Comparison of ENCODE assay signal across 8 cellular contexts in the genomic region with DNA sequence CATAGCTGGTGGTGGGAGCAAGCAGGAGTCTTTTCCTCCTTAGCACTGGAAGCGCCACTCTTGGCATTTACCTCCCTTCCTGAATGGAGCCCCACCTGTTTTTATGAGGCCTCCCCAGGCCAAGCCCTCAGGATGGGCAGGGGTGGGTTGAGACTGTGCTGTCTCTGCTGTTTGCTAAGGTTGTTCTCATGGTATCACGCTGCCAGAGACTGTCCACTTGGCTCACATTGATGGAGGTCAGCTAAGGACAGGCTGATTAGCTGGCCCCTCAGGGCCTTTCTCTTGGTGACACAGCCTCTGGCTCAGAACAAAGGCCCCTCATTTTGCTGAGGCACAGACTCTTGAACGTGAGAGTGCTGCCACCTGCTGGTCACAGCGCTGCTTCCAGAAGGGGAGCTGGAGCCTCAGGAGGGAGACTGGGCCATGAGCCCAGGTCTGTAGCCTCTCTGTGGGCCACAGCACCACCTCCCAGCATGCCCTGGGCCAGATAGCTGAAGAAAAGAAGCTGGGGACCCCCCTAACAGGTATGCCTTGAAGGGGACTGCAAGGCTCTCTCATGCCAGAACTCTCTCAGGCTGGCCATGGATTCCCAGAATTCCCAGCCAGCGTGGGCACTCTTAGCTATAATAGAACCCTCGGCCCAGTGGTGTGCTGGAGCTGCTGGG.
A peak's percentile ranks its signal among the peaks of the same experiment; 100 is the strongest.
DNase-seq lines count a peak whose midpoint lies in the region; ATAC-seq lines count a peak whose summit lies in the region.

No MANE protein-coding gene starts in this region.

- H3K27me3 ChIP-seq in effector memory CD4-positive, alpha-beta T cell (replicated peaks; ENCODE audit: control insufficient read depth, insufficient read depth, low read length, poor library complexity, severe bottlenecking): no peaks in the 10 kb centered on the region

- no peaks in the 10 kb centered on the region for H3K9me3 Mint-ChIP-seq in activated CD4-positive, alpha-beta memory T cell treated with anti-CD3 and anti-CD28 coated beads, Interleukin-2, amount 10 ng/mL, durations not matched to agents 7 days and 5 days

- no peaks in the 10 kb centered on the region for H3K9me3 ChIP-seq in effector memory CD4-positive, alpha-beta T cell (ENCODE audit: control insufficient read depth, low read length)

- CTCF ChIA-PET in activated CD4-positive, alpha-beta memory T cell treated with anti-CD3 and anti-CD28 coated beads, Interleukin-2, amount 10 ng/mL, durations not matched to agents 7 days and 5 days (lab: Charles Lee): interaction anchor here (0.7 to 8.1 kb wide), 76 partner anchors 8 to 575 kb away, joined by 3 to 213 read pairs (median 4); a partner anchor contains a TSS

- H3K4me1 ChIP-seq in effector memory CD4-positive, alpha-beta T cell (ENCODE audit: control insufficient read depth, insufficient read depth, low read length, poor library complexity, severe bottlenecking): no peaks in the 10 kb centered on the region

- DNase-seq in CD1c-positive myeloid dendritic cell (ENCODE audit: extremely low spot score) (peak; percentile 83), NCI-H748 treated with DMSO at 0.1 percent for 48 hours (lab: John Stamatoyannopoulos, UW) (peak; percentile 70), mesenteric fat pad (ENCODE audit: low spot score) (peak; percentile 94)
- DNase-seq in activated CD4-positive, alpha-beta memory T cell treated with anti-CD3 and anti-CD28 coated beads, Interleukin-2, amount 10 ng/mL, durations not matched to agents 7 days and 5 days: peak; percentile 87
- DNase-seq in effector memory CD4-positive, alpha-beta T cell: peak; percentile 61 to 73 (median 67)
- peak; percentile 73 to 74 for DNase-seq in stimulated activated CD8-positive, alpha-beta memory T cell treated with anti-CD3 and anti-CD28 coated beads, Interleukin-15, amount 100 ng/mL, for 48 hours (ENCODE audit: low read depth in 2 of 2)

- H3K4me3 Mint-ChIP-seq in activated CD4-positive, alpha-beta memory T cell treated with anti-CD3 and anti-CD28 coated beads, Interleukin-2, amount 10 ng/mL, durations not matched to agents 7 days and 5 days: no peak overlapping the region

- H3K36me3 Mint-ChIP-seq in activated CD4-positive, alpha-beta memory T cell treated with anti-CD3 and anti-CD28 coated beads, Interleukin-2, amount 10 ng/mL, durations not matched to agents 7 days and 5 days (ENCODE audit: low read depth): no peaks in the 10 kb centered on the region

- H3K4me1 Mint-ChIP-seq in activated CD4-positive, alpha-beta memory T cell treated with anti-CD3 and anti-CD28 coated beads, Interleukin-2, amount 10 ng/mL, durations not matched to agents 7 days and 5 days: peaks cover 9% of the 10 kb centered on the region

- H3K27ac ChIP-seq in effector memory CD4-positive, alpha-beta T cell (ENCODE audit: insufficient read depth, low read length, poor library complexity, severe bottlenecking): no peak overlapping the region

- no peak overlapping the region for H3K4me3 ChIP-seq in effector memory CD4-positive, alpha-beta T cell (ENCODE audit: insufficient read depth, low read depth, low read length, poor library complexity, severe bottlenecking)

- POLR2A ChIA-PET in activated CD4-positive, alpha-beta memory T cell treated with anti-CD3 and anti-CD28 coated beads, Interleukin-2, amount 10 ng/mL, durations not matched to agents 7 days and 5 days (lab: Charles Lee): interaction anchor here (0.6 to 1.8 kb wide), 6 partner anchors 10 to 346 kb away, joined by 3 to 7 read pairs (median 3); no protein-coding TSS in a partner anchor

- H3K27ac Mint-ChIP-seq in activated CD4-positive, alpha-beta memory T cell treated with anti-CD3 and anti-CD28 coated beads, Interleukin-2, amount 10 ng/mL, durations not matched to agents 7 days and 5 days: no peak overlapping the region

- no peaks in the 10 kb centered on the region for H3K36me3 ChIP-seq in effector memory CD4-positive, alpha-beta T cell (ENCODE audit: control insufficient read depth, insufficient read depth, low read length)

- peaks cover 3% of the 10 kb centered on the region for H3K27me3 Mint-ChIP-seq in activated CD4-positive, alpha-beta memory T cell treated with anti-CD3 and anti-CD28 coated beads, Interleukin-2, amount 10 ng/mL, durations not matched to agents 7 days and 5 days

- ATAC-seq in GM19397 (IDR thresholded peaks at IDR 0.05; ENCODE audit: unreplicated experiment) (peak; percentile 79), HG03520 (IDR thresholded peaks at IDR 0.05; ENCODE audit: unreplicated experiment) (peak; percentile 86)
